ENCODE assay signal across 8 cellular contexts in the genomic region with DNA sequence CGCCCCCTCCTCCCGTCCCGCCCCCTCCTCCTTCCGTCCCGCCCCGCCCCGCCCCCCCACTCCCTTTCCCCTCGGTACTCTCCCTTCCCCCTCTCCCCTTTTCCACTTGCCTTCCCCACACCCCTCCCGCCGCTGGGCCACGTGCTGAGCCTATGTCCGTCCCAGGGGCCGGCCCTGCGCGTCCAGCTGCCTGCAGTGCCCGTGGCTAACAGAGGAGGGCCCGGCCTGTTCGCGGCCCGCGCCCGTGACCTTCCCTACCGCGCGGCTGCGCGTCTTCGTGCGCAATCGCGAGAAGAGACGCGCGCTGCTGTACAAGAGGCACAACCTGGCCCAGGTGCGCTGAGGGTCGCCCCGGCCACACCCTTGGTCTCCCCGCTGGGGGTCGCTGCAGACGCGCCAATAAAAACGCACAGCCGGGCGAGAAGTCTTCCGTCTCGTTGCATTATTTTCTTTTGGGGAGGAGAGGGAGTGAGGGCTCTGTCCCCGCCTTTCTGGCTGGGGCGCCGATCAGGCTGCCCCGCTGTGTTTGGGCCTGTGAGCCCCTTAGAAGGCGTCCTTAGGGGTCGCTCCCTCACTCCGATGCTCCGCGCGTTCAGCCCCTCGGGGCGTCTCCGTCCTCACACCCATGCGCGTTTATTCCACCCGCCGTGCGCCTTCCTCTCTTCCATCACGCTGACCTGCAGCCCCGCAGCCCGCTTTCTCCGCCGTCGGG. TPM values are rescaled to one million over a fixed set of nuclear protein-coding genes. Genes with fewer than 3 reads are reported as not detected.
DNase-seq lines count a peak whose midpoint lies in the region; ATAC-seq and TF ChIP-seq lines count a peak whose summit lies in the region.

No MANE protein-coding gene starts in this region.

- no peak overlapping the region for H3K4me3 ChIP-seq in GM12865 (ENCODE audit: low read depth, low read length)
- H3K4me3 ChIP-seq in effector memory CD4-positive, alpha-beta T cell (ENCODE audit: insufficient read depth, low read depth, low read length, poor library complexity, severe bottlenecking), result peak overlapping the region; percentile 61

- H3K4me1 Mint-ChIP-seq in activated CD8-positive, alpha-beta T cell treated with anti-CD3 and anti-CD28 coated beads for 36 hours (ENCODE audit: low read depth), result peaks cover 7% of the 10 kb centered on the region

- CTCF ChIA-PET in activated CD8-positive, alpha-beta T cell treated with anti-CD3 and anti-CD28 coated beads for 36 hours (lab: Charles Lee), result interaction anchor here (1.0 kb wide), 1 partner anchor 129 kb away, joined by 3 read pairs; no protein-coding TSS in a partner anchor

- POLR2A ChIA-PET in activated CD8-positive, alpha-beta T cell treated with anti-CD3 and anti-CD28 coated beads for 36 hours (lab: Charles Lee), result no interaction called here

- H3K36me3 ChIP-seq in effector memory CD4-positive, alpha-beta T cell (ENCODE audit: control insufficient read depth, insufficient read depth, low read length), result no peaks in the 10 kb centered on the region

- TF ChIP-seq CTCF in GM12865 (IDR thresholded peaks at IDR 0.05; ENCODE audit: insufficient read depth, low read depth, low read length, missing control alignments), result peak; percentile 18
- peak; percentile 79 for TF ChIP-seq CTCF in activated CD8-positive, alpha-beta T cell treated with anti-CD3 and anti-CD28 coated beads for 36 hours (IDR thresholded peaks at IDR 0.05)

- H3K9me3 Mint-ChIP-seq in activated CD8-positive, alpha-beta T cell treated with anti-CD3 and anti-CD28 coated beads for 36 hours, result no peaks in the 10 kb centered on the region

- DNase-seq in GM12865 (ENCODE audit: low read depth), result no peak
- DNase-seq in NCI-H2227 (lab: John Stamatoyannopoulos, UW; ENCODE audit: unreplicated experiment), result peak; percentile 90
- DNase-seq in activated CD8-positive, alpha-beta T cell treated with anti-CD3 and anti-CD28 coated beads for 36 hours, result peak; percentile 82
- peak in 2 of 3 donors; percentile 10 to 27 for DNase-seq in effector memory CD4-positive, alpha-beta T cell
- peak; percentile 57 for DNase-seq in medulla oblongata (ENCODE audit: extremely low spot score)
- DNase-seq in stimulated activated CD4-positive, alpha-beta T cell treated with anti-CD3 and anti-CD28 coated beads, TNF-alpha, amount 100 ng/mL, for 4 hours (ENCODE audit: low read depth in 3 of 3), result peak; percentile 6 to 33 (median 18)

- no peaks in the 10 kb centered on the region for H3K27me3 ChIP-seq in effector memory CD4-positive, alpha-beta T cell (replicated peaks; ENCODE audit: control insufficient read depth, insufficient read depth, low read length, poor library complexity, severe bottlenecking)

- peaks cover 12% of the 10 kb centered on the region for H3K4me1 ChIP-seq in effector memory CD4-positive, alpha-beta T cell (ENCODE audit: control insufficient read depth, insufficient read depth, low read length, poor library complexity, severe bottlenecking)

- intact Hi-C loops in activated CD8-positive, alpha-beta T cell treated with anti-CD3 and anti-CD28 coated beads for 36 hours (cut with micrococcal nuclease), result no loop called here

- peak overlapping the region; percentile 76 for H3K4me3 Mint-ChIP-seq in activated CD8-positive, alpha-beta T cell treated with anti-CD3 and anti-CD28 coated beads for 36 hours

- H3K36me3 Mint-ChIP-seq in activated CD8-positive, alpha-beta T cell treated with anti-CD3 and anti-CD28 coated beads for 36 hours (ENCODE audit: low read depth), result no peaks in the 10 kb centered on the region

- ATAC-seq in activated CD8-positive, alpha-beta T cell treated with anti-CD3 and anti-CD28 coated beads for 36 hours, result peak; percentile 85
- no peak for ATAC-seq in GM18519 (IDR thresholded peaks at IDR 0.05; ENCODE audit: low FRiP score, unreplicated experiment)
- ATAC-seq in HG02610 (IDR thresholded peaks at IDR 0.05; ENCODE audit: unreplicated experiment), result no peak

- H3K27ac Mint-ChIP-seq in activated CD8-positive, alpha-beta T cell treated with anti-CD3 and anti-CD28 coated beads for 36 hours, result no peak overlapping the region

- H3K9me3 ChIP-seq in effector memory CD4-positive, alpha-beta T cell (ENCODE audit: control insufficient read depth, low read length), result no peaks in the 10 kb centered on the region

- peaks cover 20% of the 10 kb centered on the region for H3K27me3 Mint-ChIP-seq in activated CD8-positive, alpha-beta T cell treated with anti-CD3 and anti-CD28 coated beads for 36 hours

- H3K27ac ChIP-seq in effector memory CD4-positive, alpha-beta T cell (ENCODE audit: insufficient read depth, low read length, poor library complexity, severe bottlenecking), result no peak overlapping the region

RNA-seq across cellular contexts. Expression of gene TRIM11, which starts 28.0 kb away (rescaled TPM):
- total RNA-seq in activated CD8-positive, alpha-beta T cell treated with anti-CD3 and anti-CD28 coated beads for 36 hours, result 10 to 100 TPM; 30.7 to 32.1 TPM

RNA-seq across cellular contexts. Expression of gene TRIM17, which starts 38.1 kb away (rescaled TPM):
- total RNA-seq in activated CD8-positive, alpha-beta T cell treated with anti-CD3 and anti-CD28 coated beads for 36 hours, result 1 to 10 TPM; 1.9 to 2.7 TPM
